In the genomic region with DNA sequence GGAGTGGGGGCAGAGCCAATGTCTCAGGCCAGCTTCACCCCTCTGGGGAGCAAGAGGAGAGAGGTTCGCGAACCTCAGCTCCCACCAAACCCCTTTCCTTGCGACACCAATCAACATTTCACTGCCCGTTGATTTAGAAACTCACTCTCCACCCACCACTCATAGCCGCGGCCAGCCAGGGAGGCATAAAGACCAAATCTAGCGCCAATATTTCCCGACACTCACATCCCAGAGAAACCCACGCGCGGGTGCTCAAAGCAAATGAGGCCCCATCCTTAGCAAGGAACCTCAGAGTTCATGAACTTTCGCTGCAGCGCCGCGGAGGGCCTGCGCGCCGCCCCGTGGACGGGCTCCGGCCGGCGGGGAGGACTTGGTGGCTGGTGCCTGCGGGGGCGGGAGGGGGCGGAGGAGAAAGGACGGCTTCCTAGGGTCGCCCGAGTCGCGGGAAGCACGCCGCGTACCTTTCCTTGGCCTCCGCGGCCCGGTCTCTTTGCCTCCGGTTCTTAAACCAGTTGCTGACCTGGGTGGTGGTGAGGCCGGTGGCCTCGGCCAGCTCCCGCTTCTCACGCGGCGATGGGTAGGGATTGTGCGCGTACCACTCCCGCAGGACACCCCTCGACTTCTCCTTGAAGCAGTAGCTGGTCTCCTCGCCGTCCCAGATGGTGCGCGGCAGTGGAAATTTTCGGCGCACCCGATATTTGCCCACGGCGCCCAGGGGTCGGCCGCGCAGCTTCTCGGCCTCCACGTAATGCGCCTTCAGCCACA, we compare ENCODE assay signal across 9 cellular contexts. TPM values are rescaled to one million over a fixed set of nuclear protein-coding genes. Genes with fewer than 3 reads are reported as not detected.
DNase-seq lines count a peak whose midpoint lies in the region; ATAC-seq and TF ChIP-seq lines count a peak whose summit lies in the region.
"Had no signal": no experiment of that assay in that cellular context is flagged by ENCODE, and none has a peak within 500 bp of the region (broad histone marks: within the 10 kb centered on the region; RNA-seq: fewer than 3 reads in every experiment).

No MANE protein-coding gene starts in this region.

- intact Hi-C loops in gastrocnemius medialis (cut with DNase I; ENCODE audit: low total_unique reads) = loop anchor here (2.0 to 10.0 kb wide), 5 partner anchors 24 to 471 kb away; a partner anchor contains a TSS
- intact Hi-C loops in uterus (cut with DNase I; ENCODE audit: low total_unique reads) = no loop called here

- DNase-seq in NCI-H1417 (lab: John Stamatoyannopoulos, UW) = peak in 2 of 3 experiments; percentile 46 to 53
- DNase-seq in NCI-H1417 treated with DMSO at 0.1 percent for 48 hours (lab: John Stamatoyannopoulos, UW) = no peak
- peak; percentile 24 for DNase-seq in RWPE1 (ENCODE audit: low spot score)
- DNase-seq in fibroblast of pulmonary artery (ENCODE audit: low read depth) = no peak
- peak in 1 of 2 donors; percentile 53 for DNase-seq in gastrocnemius medialis
- DNase-seq in uterus = no peak
- no peak for DNase-seq in NCI-H510A treated with DMSO at 0.1 percent for 48 hours (lab: John Stamatoyannopoulos, UW)

- H3K36me3 ChIP-seq in gastrocnemius medialis (no peaks in the 10 kb centered on the region), uterus (no peaks in the 10 kb centered on the region)
- H3K36me3 ChIP-seq: BLaER1 treated with 17β-estradiol and CSF1 and Interleukin-3, amounts not matched to agents 10 nM and 100 nM had no signal

- TF ChIP-seq POLR2A in gastrocnemius medialis (IDR thresholded peaks at IDR 0.05) (no peak), uterus (IDR thresholded peaks at IDR 0.05) (no peak)

- H3K27me3 ChIP-seq in gastrocnemius medialis (no peaks in the 10 kb centered on the region), uterus (peaks cover 34 to 94% of the 10 kb centered on the region in 2 donors)

- POLR2A ChIA-PET in RWPE1 (lab: Yijun Ruan, JAX; ENCODE audit: low non-redundant PET) = no interaction called here

- H3K27ac ChIP-seq in RWPE1 (peak overlapping the region; percentile 82), gastrocnemius medialis (peak overlapping the region; percentile 93 to 98 (median 95)), uterus (no peak overlapping the region)
- H3K27ac ChIP-seq: BLaER1 treated with 17β-estradiol and CSF1 and Interleukin-3, amounts not matched to agents 10 nM and 100 nM had no signal

- H3K4me1 ChIP-seq in gastrocnemius medialis = peaks cover 34 to 39% of the 10 kb centered on the region in 2 donors
- H3K4me1 ChIP-seq in uterus = peaks cover 0 to 12% of the 10 kb centered on the region in 2 donors

- CTCF ChIA-PET in RWPE1 (lab: Yijun Ruan, JAX) = interaction anchor here (0.6 to 1.8 kb wide), 5 partner anchors 9 to 604 kb away, joined by 3 to 11 read pairs (median 3); no protein-coding TSS in a partner anchor

- TF ChIP-seq CTCF in RWPE1 (conservative IDR thresholded peaks at IDR 0.05; ENCODE audit: low read depth) = peak; percentile 44
- TF ChIP-seq CTCF in fibroblast of pulmonary artery (IDR thresholded peaks at IDR 0.05; ENCODE audit: low read length, missing control alignments) = no peak
- TF ChIP-seq CTCF in gastrocnemius medialis (IDR thresholded peaks at IDR 0.05 in 4 of 5, conservative IDR thresholded peaks at IDR 0.05 in 1 of 5) = peak in 1 of 5 experiments; percentile 33
- TF ChIP-seq CTCF in uterus (IDR thresholded peaks at IDR 0.05) = no peak

- H3K9me3 ChIP-seq in gastrocnemius medialis (no peaks in the 10 kb centered on the region), uterus (no peaks in the 10 kb centered on the region)

- in situ Hi-C loops in gastrocnemius medialis (cut with MboI; ENCODE audit: low sequenced_read_pairs in 4 of 4) = loop anchor here in 1 of 4 donors (25.0 kb wide), 1 partner anchor 339 kb away; a partner anchor contains a TSS

- H3K4me3 ChIP-seq in fibroblast of pulmonary artery (replicated peaks; ENCODE audit: low read depth, low read length) (peak overlapping the region; percentile 55), gastrocnemius medialis (peak overlapping the region; percentile 86 to 90 (median 88)), uterus (peak overlapping the region in 1 of 2 donors; percentile 40)

- no peak for ATAC-seq in gastrocnemius medialis
- no peak for ATAC-seq in GM21381 (IDR thresholded peaks at IDR 0.05; ENCODE audit: unreplicated experiment)

RNA-seq across cellular contexts. Expression of a gene that starts 0.9 kb away (rescaled TPM):
- total RNA-seq in gastrocnemius medialis = 10 to 100 TPM; 28.3 to 76.4 (median 56.3) TPM
- 1 to 10 TPM in 1 of 4 donors, not detected in 3; 7.1 TPM for total RNA-seq in uterus

Comparison
In these comparisons a context has a peak if more than half of its experiments do, and no peak if none do; other contexts are left out.
1. DNase-seq: peak in NCI-H1417 (2 of 3) and RWPE1 (single experiment); none in NCI-H1417 treated with DMSO at 0.1 percent for 48 hours (single experiment), fibroblast of pulmonary artery (single experiment), uterus (0 of 2) and NCI-H510A treated with DMSO at 0.1 percent for 48 hours (single experiment).
2. H3K27ac ChIP-seq: peak in RWPE1 (single experiment) and gastrocnemius medialis (4 of 4); none in uterus (0 of 2).